In genomic region chr2:231227309-231228162, GRCh38 we compare ENCODE assay signal across 8 cellular contexts. TPM values are rescaled to one million over a fixed set of nuclear protein-coding genes. Genes with fewer than 3 reads are reported as not detected.
DNase-seq lines count a peak whose midpoint lies in the region; ATAC-seq and TF ChIP-seq lines count a peak whose summit lies in the region.

No MANE protein-coding gene starts in this region.

- no TSS peak for BruUV-seq in MCF 10A (replicated peaks; lab: Mats Ljungman, UMichigan)

- intact Hi-C loops in MCF 10A (cut with micrococcal nuclease), result loop anchor here (1.0 kb wide), 4 partner anchors 70 to 225 kb away; no protein-coding TSS in a partner anchor

- H3K4me2 ChIP-seq in smooth muscle cell, result no peak overlapping the region

- H3K9me3 ChIP-seq in smooth muscle cell (replicated peaks; ENCODE audit: low read depth), result no peaks in the 10 kb centered on the region

- H3K9ac ChIP-seq in smooth muscle cell (ENCODE audit: low read depth), result no peak overlapping the region

- 74% methylated on average over 12 of the region's 12 CpGs for WGBS in smooth muscle cell (ENCODE audit: low lambda C conversion rate)

- ATAC-seq in GM18498 (IDR thresholded peaks at IDR 0.05; ENCODE audit: unreplicated experiment) (peak; percentile 63), HG02870 (IDR thresholded peaks at IDR 0.05; ENCODE audit: unreplicated experiment) (peak; percentile 36)

- H3K4me1 ChIP-seq in smooth muscle cell (ENCODE audit: low read depth), result no peaks in the 10 kb centered on the region

- H3K9me3 Mint-ChIP-seq in MCF 10A (ENCODE audit: unreplicated experiment), result no peaks in the 10 kb centered on the region

- no peak overlapping the region for H3K27ac Mint-ChIP-seq in MCF 10A (ENCODE audit: low read depth, unreplicated experiment)

- H3K4me3 Mint-ChIP-seq in MCF 10A (ENCODE audit: unreplicated experiment), result no peak overlapping the region

- POLR2A ChIA-PET in AG04449 (lab: Yijun Ruan, JAX) (no interaction called here), MCF 10A (lab: Yijun Ruan, JAX) (interaction anchor here (0.6 to 1.2 kb wide), 4 partner anchors 114 to 236 kb away, joined by 3 to 5 read pairs (median 4); partner anchors contain the start of gene NCL)

- H3F3A ChIP-seq in smooth muscle cell (ENCODE audit: low read depth), result no peaks in the 10 kb centered on the region

- peak overlapping the region; percentile 16 for H3K27ac ChIP-seq in smooth muscle cell (ENCODE audit: low read depth)

- H3K4me3 ChIP-seq in AG04449 (ENCODE audit: low read depth, low read length), result no peak overlapping the region
- H3K4me3 ChIP-seq in smooth muscle cell, result no peak overlapping the region

- DNase-seq in AG04449 (ENCODE audit: low read depth, low spot score) (peak; percentile 34), NCI-H1105 treated with DMSO at 0.1 percent for 48 hours (lab: John Stamatoyannopoulos, UW) (peak; percentile 63), SKM-1 (lab: John Stamatoyannopoulos, UW; ENCODE audit: unreplicated experiment) (peak; percentile 71), MCF 10A (ENCODE audit: unreplicated experiment) (peak; percentile 78), iPS-NIHi11 (ENCODE audit: low spot score) (peak; percentile 90), smooth muscle cell (lab: John Stamatoyannopoulos, UW; ENCODE audit: unreplicated experiment) (no peak)

- peaks cover 3% of the 10 kb centered on the region for H3K36me3 ChIP-seq in smooth muscle cell (ENCODE audit: low read depth)

- H3K27me3 Mint-ChIP-seq in MCF 10A (ENCODE audit: insufficient read depth, unreplicated experiment), result no peaks in the 10 kb centered on the region

- CTCF ChIA-PET in AG04449 (lab: Yijun Ruan, JAX), result interaction anchor here (0.6 to 8.3 kb wide), 43 partner anchors 9 to 332 kb away, joined by 3 to 218 read pairs (median 6); partner anchors contain the start of genes ARMC9 and NCL
- CTCF ChIA-PET in MCF 10A (lab: Yijun Ruan, JAX), result interaction anchor here (0.5 to 10.6 kb wide), 39 partner anchors 9 to 1657 kb away, joined by 3 to 156 read pairs (median 4); no protein-coding TSS in a partner anchor

- TF ChIP-seq CTCF in AG04449 (IDR thresholded peaks at IDR 0.05; ENCODE audit: insufficient read depth, low read length, missing control alignments) (peak; percentile 86), MCF 10A (IDR thresholded peaks at IDR 0.05; ENCODE audit: unreplicated experiment) (peak; percentile 69), smooth muscle cell (IDR thresholded peaks at IDR 0.05; ENCODE audit: borderline replicate concordance, insufficient read depth, poor library complexity, severe bottlenecking) (peak; percentile 65)

- no peaks in the 10 kb centered on the region for H3K27me3 ChIP-seq in smooth muscle cell (ENCODE audit: low read depth)

- H3K4me1 Mint-ChIP-seq in MCF 10A (ENCODE audit: insufficient read depth, unreplicated experiment), result no peaks in the 10 kb centered on the region

- H3K79me2 ChIP-seq in smooth muscle cell (ENCODE audit: low read depth), result no peaks in the 10 kb centered on the region

- peaks cover 8% of the 10 kb centered on the region for H3K36me3 Mint-ChIP-seq in MCF 10A (ENCODE audit: insufficient read depth, unreplicated experiment)

- H2AFZ ChIP-seq in smooth muscle cell (ENCODE audit: low read depth), result no peak overlapping the region

- no peaks in the 10 kb centered on the region for H4K20me1 ChIP-seq in smooth muscle cell (ENCODE audit: low read depth)

RNA-seq across cellular contexts. Expression of gene ARMC9, which starts 29.1 kb away (rescaled TPM):
- total RNA-seq in MCF 10A (2022) (16.5 and 19.8 TPM in 2 replicates), smooth muscle cell (34.7 and 38.6 TPM in 2 replicates)
- 42.9 and 51.0 TPM in 2 replicates for polyA plus RNA-seq in smooth muscle cell
